14 cellular contexts compared by ENCODE assay signal in genomic region chr2:99397251-99397920, GRCh38.
DNase-seq lines count a peak whose midpoint lies in the region; ATAC-seq and TF ChIP-seq lines count a peak whose summit lies in the region.
"Had no signal": no experiment of that assay in that cellular context is flagged by ENCODE, and none has a peak within 500 bp of the region (broad histone marks: within the 10 kb centered on the region; RNA-seq: fewer than 3 reads in every experiment).

No MANE protein-coding gene starts in this region.

- H3K4me3 ChIP-seq in right atrium auricular region, result no peak overlapping the region
- H3K4me3 ChIP-seq in esophagus squamous epithelium, result no peak overlapping the region
- no peak overlapping the region for H3K4me3 ChIP-seq in hepatocyte
- H3K4me3 ChIP-seq: ascending aorta, mucosa of descending colon, SK-N-MC had no signal

- H3K27me3 ChIP-seq in right atrium auricular region, result no peaks in the 10 kb centered on the region
- no peaks in the 10 kb centered on the region for H3K27me3 ChIP-seq in esophagus squamous epithelium
- no peaks in the 10 kb centered on the region for H3K27me3 ChIP-seq in hepatocyte
- H3K27me3 ChIP-seq: ascending aorta had no signal

- WGBS in esophagus squamous epithelium, 2 donors, result 56 to 69% methylated on average over 3 of the region's 3 CpGs
- WGBS in hepatocyte (ENCODE audit: low lambda C conversion rate, missing lambda C conversion rate), result 88% methylated on average over 3 of the region's 3 CpGs

- H3K4me2 ChIP-seq in hepatocyte, result no peak overlapping the region

- intact Hi-C loops in natural killer cell (cut with micrococcal nuclease), result no loop called here
- intact Hi-C loops in activated T-helper 1 cell treated with anti-CD3 and anti-CD28 coated beads, Interleukin-12 subunit alpha, Interleukin-12 subunit beta, Interleukin-2, Interleukin-4 antibody, amounts not matched to agents 30 ng/mL and 10 ng/mL and 1 ng/mL, durations not matched to agents 14 hours and 24 hours and 36 hours (cut with micrococcal nuclease), result no loop called here
- intact Hi-C loops in esophagus squamous epithelium (cut with DNase I), result no loop called here

- H4K20me1 ChIP-seq in hepatocyte (ENCODE audit: insufficient read depth, poor library complexity, severe bottlenecking), result no peaks in the 10 kb centered on the region

- peaks cover 98% of the 10 kb centered on the region for H3K36me3 ChIP-seq in right atrium auricular region
- H3K36me3 ChIP-seq in esophagus squamous epithelium, result peaks cover 4 to 100% (median 55%) of the 10 kb centered on the region in 3 donors
- H3K36me3 ChIP-seq in hepatocyte (replicated peaks; ENCODE audit: insufficient read depth, low read depth), result no peaks in the 10 kb centered on the region

- H3K4me3 Mint-ChIP-seq in natural killer cell, result no peak overlapping the region
- H3K4me3 Mint-ChIP-seq in natural killer cell treated with Interleukin-12 subunit alpha and Interleukin-12 subunit beta and Interleukin-15 and Interleukin-18, amount 100 ng/mL, for 72 hours, result no peak overlapping the region
- no peak overlapping the region for H3K4me3 Mint-ChIP-seq in activated T-helper 1 cell treated with anti-CD3 and anti-CD28 coated beads, Interleukin-12 subunit alpha, Interleukin-12 subunit beta, Interleukin-2, Interleukin-4 antibody, amounts not matched to agents 30 ng/mL and 10 ng/mL and 1 ng/mL, durations not matched to agents 14 hours and 24 hours and 36 hours

- H3K27ac Mint-ChIP-seq in natural killer cell, result peak overlapping the region; percentile 15 to 22
- peak overlapping the region in 1 of 2 donors; percentile 40 for H3K27ac Mint-ChIP-seq in natural killer cell treated with Interleukin-12 subunit alpha and Interleukin-12 subunit beta and Interleukin-15 and Interleukin-18, amount 100 ng/mL, for 72 hours
- peak overlapping the region; percentile 2 for H3K27ac Mint-ChIP-seq in activated T-helper 1 cell treated with anti-CD3 and anti-CD28 coated beads, Interleukin-12 subunit alpha, Interleukin-12 subunit beta, Interleukin-2, Interleukin-4 antibody, amounts not matched to agents 30 ng/mL and 10 ng/mL and 1 ng/mL, durations not matched to agents 14 hours and 24 hours and 36 hours

- no peaks in the 10 kb centered on the region for H3K9me3 ChIP-seq in right atrium auricular region
- H3K9me3 ChIP-seq in esophagus squamous epithelium, result no peaks in the 10 kb centered on the region
- no peaks in the 10 kb centered on the region for H3K9me3 ChIP-seq in hepatocyte (ENCODE audit: low read depth)
- H3K9me3 ChIP-seq: ascending aorta, mucosa of descending colon had no signal

- DNase-seq in natural killer cell, result no peak
- no peak for DNase-seq in natural killer cell treated with Interleukin-12 subunit alpha and Interleukin-12 subunit beta and Interleukin-15 and Interleukin-18, amount 100 ng/mL, for 72 hours (ENCODE audit: low spot score)
- DNase-seq in activated T-helper 1 cell treated with anti-CD3 and anti-CD28 coated beads, Interleukin-12 subunit alpha, Interleukin-12 subunit beta, Interleukin-2, Interleukin-4 antibody, amounts not matched to agents 30 ng/mL and 10 ng/mL and 1 ng/mL, durations not matched to agents 14 hours and 24 hours and 36 hours (ENCODE audit: low spot score), result no peak
- DNase-seq in right atrium auricular region (ENCODE audit: low spot score), result no peak
- DNase-seq in NCI-H1048 (lab: John Stamatoyannopoulos, UW), result no peak
- DNase-seq in NCI-H2171 treated with DMSO at 0.1 percent for 48 hours (lab: John Stamatoyannopoulos, UW), result no peak
- DNase-seq in esophagus squamous epithelium (lab: John Stamatoyannopoulos, UW), result no peak
- DNase-seq in hepatocyte (ENCODE audit: low spot score), result no peak
- DNase-seq: mucosa of descending colon; NCI-H2081 treated with DMSO at 0.1 percent for 48 hours; stimulated activated CD4-positive, alpha-beta T cell treated with anti-CD3 and anti-CD28 coated beads, Interleukin-1b, Interleukin-23, amount 100 ng/mL, for 48 hours had no signal

- H3K4me1 Mint-ChIP-seq in natural killer cell, result no peaks in the 10 kb centered on the region
- H3K4me1 Mint-ChIP-seq in natural killer cell treated with Interleukin-12 subunit alpha and Interleukin-12 subunit beta and Interleukin-15 and Interleukin-18, amount 100 ng/mL, for 72 hours (ENCODE audit: low read depth in 2 of 2), result peaks cover 0 to 3% of the 10 kb centered on the region in 2 donors
- no peaks in the 10 kb centered on the region for H3K4me1 Mint-ChIP-seq in activated T-helper 1 cell treated with anti-CD3 and anti-CD28 coated beads, Interleukin-12 subunit alpha, Interleukin-12 subunit beta, Interleukin-2, Interleukin-4 antibody, amounts not matched to agents 30 ng/mL and 10 ng/mL and 1 ng/mL, durations not matched to agents 14 hours and 24 hours and 36 hours (ENCODE audit: low read depth)

- no peaks in the 10 kb centered on the region for H3K79me2 ChIP-seq in hepatocyte

- H3K27ac ChIP-seq in right atrium auricular region (peak overlapping the region; percentile 51 to 74), esophagus squamous epithelium (no peak overlapping the region), hepatocyte (no peak overlapping the region)
- H3K27ac ChIP-seq: ascending aorta, SK-N-MC, VCaP had no signal

- H3K9me2 ChIP-seq in hepatocyte (replicated peaks; ENCODE audit: insufficient read depth), result no peaks in the 10 kb centered on the region

- H3K4me1 ChIP-seq in right atrium auricular region (peaks cover 0 to 21% of the 10 kb centered on the region in 2 donors), esophagus squamous epithelium (peaks cover 0 to 8% (median 0%) of the 10 kb centered on the region in 3 donors), hepatocyte (ENCODE audit: insufficient read depth) (no peaks in the 10 kb centered on the region)
- H3K4me1 ChIP-seq: ascending aorta had no signal

- TF ChIP-seq CTCF in natural killer cell (IDR thresholded peaks at IDR 0.05) (no peak), right atrium auricular region (IDR thresholded peaks at IDR 0.05) (no peak), esophagus squamous epithelium (IDR thresholded peaks at IDR 0.05) (no peak), hepatocyte (IDR thresholded peaks at IDR 0.05; ENCODE audit: poor library complexity) (no peak)

- no peaks in the 10 kb centered on the region for H3K9me3 Mint-ChIP-seq in natural killer cell
- H3K9me3 Mint-ChIP-seq in natural killer cell treated with Interleukin-12 subunit alpha and Interleukin-12 subunit beta and Interleukin-15 and Interleukin-18, amount 100 ng/mL, for 72 hours, result no peaks in the 10 kb centered on the region
- no peaks in the 10 kb centered on the region for H3K9me3 Mint-ChIP-seq in activated T-helper 1 cell treated with anti-CD3 and anti-CD28 coated beads, Interleukin-12 subunit alpha, Interleukin-12 subunit beta, Interleukin-2, Interleukin-4 antibody, amounts not matched to agents 30 ng/mL and 10 ng/mL and 1 ng/mL, durations not matched to agents 14 hours and 24 hours and 36 hours

- no peak for TF ChIP-seq POLR2A in esophagus squamous epithelium (IDR thresholded peaks at IDR 0.05)

- H3K27me3 Mint-ChIP-seq in natural killer cell (ENCODE audit: low read depth in 2 of 2), result no peaks in the 10 kb centered on the region
- no peaks in the 10 kb centered on the region for H3K27me3 Mint-ChIP-seq in natural killer cell treated with Interleukin-12 subunit alpha and Interleukin-12 subunit beta and Interleukin-15 and Interleukin-18, amount 100 ng/mL, for 72 hours
- H3K27me3 Mint-ChIP-seq in activated T-helper 1 cell treated with anti-CD3 and anti-CD28 coated beads, Interleukin-12 subunit alpha, Interleukin-12 subunit beta, Interleukin-2, Interleukin-4 antibody, amounts not matched to agents 30 ng/mL and 10 ng/mL and 1 ng/mL, durations not matched to agents 14 hours and 24 hours and 36 hours (ENCODE audit: insufficient read depth), result no peaks in the 10 kb centered on the region

- H3K36me3 Mint-ChIP-seq in natural killer cell, result peaks cover 28% of the 10 kb centered on the region
- H3K36me3 Mint-ChIP-seq in natural killer cell treated with Interleukin-12 subunit alpha and Interleukin-12 subunit beta and Interleukin-15 and Interleukin-18, amount 100 ng/mL, for 72 hours, result peaks cover 42% of the 10 kb centered on the region
- peaks cover 61% of the 10 kb centered on the region for H3K36me3 Mint-ChIP-seq in activated T-helper 1 cell treated with anti-CD3 and anti-CD28 coated beads, Interleukin-12 subunit alpha, Interleukin-12 subunit beta, Interleukin-2, Interleukin-4 antibody, amounts not matched to agents 30 ng/mL and 10 ng/mL and 1 ng/mL, durations not matched to agents 14 hours and 24 hours and 36 hours (ENCODE audit: low read depth)

- no peak for ATAC-seq in natural killer cell
- ATAC-seq in natural killer cell treated with Interleukin-12 subunit alpha and Interleukin-12 subunit beta and Interleukin-15 and Interleukin-18, amount 100 ng/mL, for 72 hours, result no peak

- H2AFZ ChIP-seq in hepatocyte, result no peak overlapping the region

Comparison
In these comparisons a context has a peak if more than half of its experiments do, and no peak if none do; other contexts are left out.
1. H3K27ac ChIP-seq: peak in right atrium auricular region (2 of 2); none in esophagus squamous epithelium (0 of 4) and hepatocyte (single experiment).